Comparison of ENCODE assay signal across 21 cellular contexts in the genomic region with DNA sequence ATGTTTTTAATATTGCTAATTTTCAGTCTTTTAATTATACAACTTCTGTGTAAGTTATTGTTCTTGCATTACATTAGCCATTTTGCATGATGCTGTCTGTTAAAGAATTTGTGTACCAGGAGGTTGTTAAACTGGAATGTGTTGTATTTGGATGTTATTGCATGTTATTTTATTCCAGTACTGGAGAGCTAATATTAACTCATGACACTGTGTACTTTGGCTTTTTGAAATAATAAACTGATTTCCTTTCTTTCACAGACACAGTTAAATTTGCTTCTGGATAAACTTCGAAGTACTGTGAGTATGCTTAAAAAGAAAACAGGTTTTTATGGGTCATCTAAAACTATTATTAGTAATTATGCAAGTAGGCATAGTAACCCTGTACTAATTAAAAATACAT.
"Had no signal": no experiment of that assay in that cellular context is flagged by ENCODE, and none has a peak within 500 bp of the region (broad histone marks: within the 10 kb centered on the region; RNA-seq: fewer than 3 reads in every experiment).

No MANE protein-coding gene starts in this region.

- H3K4me1 ChIP-seq: foreskin keratinocyte, psoas muscle, right lobe of liver, spleen, testis had no signal

- H3K27me3 ChIP-seq: foreskin keratinocyte, right lobe of liver, spleen, testis had no signal

- H3K4me3 ChIP-seq: coronary artery, psoas muscle, right lobe of liver, spleen, testis had no signal

- H3K9me3 ChIP-seq: psoas muscle, right lobe of liver, spleen, testis had no signal

- ATAC-seq: effector memory CD8-positive, alpha-beta T cell; foreskin keratinocyte; naive thymus-derived CD4-positive, alpha-beta T cell; psoas muscle; right lobe of liver; stimulated activated naive B cell treated with anti-CD40 and anti-IgM and Interleukin-4, amounts not matched to agents 10 μg/mL and 1 μg/mL and 100 μg/mL, for 72 hours; stimulated activated naive CD8-positive, alpha-beta T cell treated with anti-CD3 and anti-CD28 coated beads, Interleukin-15, amount 100 ng/mL, for 72 hours had no signal

- H3K27ac ChIP-seq: coronary artery, foreskin keratinocyte, psoas muscle, right lobe of liver, spleen, testis had no signal

- DNase-seq: cerebellar nuclear complex; effector memory CD8-positive, alpha-beta T cell; erythroblast; foreskin keratinocyte; head of caudate nucleus; hippocampal formation; kidney glomerular epithelial cell; naive thymus-derived CD4-positive, alpha-beta T cell; nephron progenitor cell; psoas muscle; retina; right lobe of liver; spleen; stimulated activated CD4-positive, alpha-beta T cell treated with anti-CD3 and anti-CD28 coated beads, Interleukin-15, amount 100 ng/mL, for 24 hours; stimulated activated CD4-positive, alpha-beta T cell treated with anti-CD3 and anti-CD28 coated beads, Interleukin-1b, Interleukin-23, amount 100 ng/mL, for 48 hours; stimulated activated CD4-positive, alpha-beta T cell treated with anti-CD3 and anti-CD28 coated beads, Interleukin-4, amount 100 ng/mL, for 4 hours; stimulated activated naive B cell treated with anti-CD40 and anti-IgM and Interleukin-4, amounts not matched to agents 10 μg/mL and 1 μg/mL and 100 μg/mL, for 72 hours; stimulated activated naive CD8-positive, alpha-beta T cell treated with anti-CD3 and anti-CD28 coated beads, Interleukin-15, amount 100 ng/mL, for 72 hours; testis; trophoblast cell had no signal
